In the genomic region with DNA sequence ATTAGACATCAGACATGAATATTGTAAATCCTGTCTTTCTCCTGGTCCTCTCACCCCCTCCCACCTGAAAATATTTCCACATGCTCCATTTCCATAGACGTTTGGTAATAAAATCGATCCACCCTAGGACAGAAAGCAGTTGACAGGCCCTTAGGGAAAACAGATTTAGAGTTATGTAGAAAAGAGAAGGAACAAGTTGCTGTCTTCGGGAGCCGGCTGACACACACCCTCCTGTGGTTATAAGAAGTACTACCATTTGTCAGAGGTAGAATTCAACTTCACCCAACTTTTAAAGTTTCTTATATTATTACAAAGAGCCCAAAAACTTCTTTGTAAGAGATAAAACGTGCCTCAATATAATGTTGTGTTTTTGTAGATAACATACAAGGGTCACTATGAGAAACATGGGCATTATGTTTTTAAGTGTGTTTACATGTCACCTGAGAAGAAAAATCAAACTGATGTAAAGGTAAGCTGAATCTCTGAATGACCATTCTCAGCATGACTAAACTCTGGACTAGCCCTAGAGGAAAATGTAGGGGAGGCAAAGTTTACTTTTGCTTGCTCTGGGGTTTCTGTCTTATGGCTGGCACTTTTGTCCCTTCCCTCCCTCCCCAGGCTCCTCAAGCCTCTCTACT, we compare ENCODE assay signal across 8 cellular contexts. TPM values are rescaled to one million over a fixed set of nuclear protein-coding genes. Genes with fewer than 3 reads are reported as not detected.
A peak's percentile ranks its signal among the peaks of the same experiment; 100 is the strongest.
DNase-seq lines count a peak whose midpoint lies in the region; ATAC-seq, FAIRE-seq and TF ChIP-seq lines count a peak whose summit lies in the region.

No MANE protein-coding gene starts in this region.

- no peaks in the 10 kb centered on the region for H3K9me3 ChIP-seq in DOHH2 (ENCODE audit: control insufficient read depth, insufficient read depth, low read length)

- no peaks in the 10 kb centered on the region for H3K36me3 ChIP-seq in DOHH2 (ENCODE audit: control insufficient read depth, low read length)
- H3K36me3 ChIP-seq in bronchial epithelial cell (ENCODE audit: control insufficient read depth, insufficient read depth, low read length), result no peaks in the 10 kb centered on the region

- DNase-seq in NCI-H1105 treated with DMSO at 0.1 percent for 48 hours (lab: John Stamatoyannopoulos, UW) (peak; percentile 17), bronchial epithelial cell (ENCODE audit: low read depth) (peak; percentile 40), left kidney (ENCODE audit: low read depth, low spot score) (peak; percentile 35)
- no peak for DNase-seq in stimulated activated CD4-positive, alpha-beta T cell treated with anti-CD3 and anti-CD28 coated beads, Interleukin-1b, Interleukin-23, amount 100 ng/mL, for 48 hours

- H3K27me3 ChIP-seq in DOHH2 (ENCODE audit: control insufficient read depth, low read length) (peaks cover 17% of the 10 kb centered on the region), bronchial epithelial cell (ENCODE audit: control insufficient read depth, insufficient read depth, low read length) (no peaks in the 10 kb centered on the region)

- H3K4me1 ChIP-seq in DOHH2 (ENCODE audit: control insufficient read depth, low read length), result no peaks in the 10 kb centered on the region

- peak; percentile 64 for TF ChIP-seq CTCF in DOHH2 (IDR thresholded peaks at IDR 0.05; ENCODE audit: low read depth, low read length, poor library complexity, severe bottlenecking)
- TF ChIP-seq CTCF in bronchial epithelial cell (IDR thresholded peaks at IDR 0.05; ENCODE audit: insufficient read depth, low read length, severe bottlenecking), result peak; percentile 60

- ATAC-seq in GM21526 (IDR thresholded peaks at IDR 0.05; ENCODE audit: low FRiP score, unreplicated experiment) (peak; percentile 79), HG03469 (IDR thresholded peaks at IDR 0.05; ENCODE audit: unreplicated experiment) (no peak), GM19324 (IDR thresholded peaks at IDR 0.05; ENCODE audit: low FRiP score, unreplicated experiment) (no peak)

- no peaks in the 10 kb centered on the region for H3K79me2 ChIP-seq in DOHH2 (ENCODE audit: control insufficient read depth, low read length)

- H3K27ac ChIP-seq in DOHH2 (ENCODE audit: low read depth, low read length), result no peak overlapping the region

- H3F3A ChIP-seq in DOHH2 (ENCODE audit: control insufficient read depth, insufficient read depth), result no peaks in the 10 kb centered on the region

- H3K4me3 ChIP-seq in DOHH2 (ENCODE audit: low read length), result no peak overlapping the region
- no peak overlapping the region for H3K4me3 ChIP-seq in bronchial epithelial cell (ENCODE audit: low read depth, low read length)

- FAIRE-seq in bronchial epithelial cell (lab: Jason Lieb, UNC), result peak; percentile 23

- no peak overlapping the region for H3K4me2 ChIP-seq in DOHH2 (ENCODE audit: low read length)

- no peaks in the 10 kb centered on the region for H4K20me1 ChIP-seq in DOHH2 (ENCODE audit: control insufficient read depth, insufficient read depth, low read depth, low read length)

- H3K9me2 ChIP-seq in DOHH2 (replicated peaks; ENCODE audit: control insufficient read depth, low read length), result no peaks in the 10 kb centered on the region

RNA-seq across cellular contexts. Expression of gene MEPE, which starts 6.7 kb away (rescaled TPM):
- total RNA-seq in bronchial epithelial cell, result not detected in 2 replicates

RNA-seq across cellular contexts. Expression of gene IBSP, which starts 40.1 kb away (rescaled TPM):
- total RNA-seq in bronchial epithelial cell, result not detected in 2 replicates
